In the genomic region with DNA sequence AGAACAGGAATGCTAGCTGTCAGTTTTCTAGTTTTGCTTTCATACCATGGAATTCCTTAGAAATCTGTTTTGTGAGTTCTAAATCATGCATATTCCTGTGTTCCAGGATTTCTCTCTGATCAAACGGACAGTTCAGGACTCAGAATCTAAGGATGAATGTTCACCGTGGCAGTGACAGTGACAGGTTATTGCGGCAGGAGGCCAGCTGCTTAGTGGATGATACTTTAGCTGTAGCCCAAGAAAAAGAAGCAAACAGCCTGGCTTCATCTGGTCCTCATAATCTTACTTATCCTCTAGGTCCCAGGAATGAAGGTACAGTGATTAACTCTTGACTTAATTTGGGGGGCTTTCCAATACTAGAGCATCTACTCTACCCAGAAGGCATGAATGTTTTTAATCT, we compare ENCODE assay signal across 1 cellular context.
TF ChIP-seq lines count a peak whose summit lies in the region.

No MANE protein-coding gene starts in this region.

TF ChIP-seq in GM23338, 12 proteins besides CTCF, POLR2A, EP300 and RAD21:
- TF ChIP-seq, protein P1, sequence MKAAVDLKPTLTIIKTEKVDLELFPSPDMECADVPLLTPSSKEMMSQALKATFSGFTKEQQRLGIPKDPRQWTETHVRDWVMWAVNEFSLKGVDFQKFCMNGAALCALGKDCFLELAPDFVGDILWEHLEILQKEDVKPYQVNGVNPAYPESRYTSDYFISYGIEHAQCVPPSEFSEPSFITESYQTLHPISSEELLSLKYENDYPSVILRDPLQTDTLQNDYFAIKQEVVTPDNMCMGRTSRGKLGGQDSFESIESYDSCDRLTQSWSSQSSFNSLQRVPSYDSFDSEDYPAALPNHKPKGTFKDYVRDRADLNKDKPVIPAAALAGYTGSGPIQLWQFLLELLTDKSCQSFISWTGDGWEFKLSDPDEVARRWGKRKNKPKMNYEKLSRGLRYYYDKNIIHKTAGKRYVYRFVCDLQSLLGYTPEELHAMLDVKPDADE (IDR thresholded peaks at IDR 0.05) = no peak
- TF ChIP-seq NANOG (IDR thresholded peaks at IDR 0.05; ENCODE audit: borderline replicate concordance) (no peak), ZNF114 (CRISPR knock-in tag; IDR thresholded peaks at IDR 0.05) (no peak), EZH2phosphoT487 (IDR thresholded peaks at IDR 0.05; ENCODE audit: unreplicated experiment) (no peak), JUNB (IDR thresholded peaks at IDR 0.05; ENCODE audit: unreplicated experiment) (no peak), EZH2 (IDR thresholded peaks at IDR 0.05; ENCODE audit: low read depth, unreplicated experiment) (no peak), CREB1 (CRISPR knock-in tag; IDR thresholded peaks at IDR 0.05; ENCODE audit: low read depth) (no peak), POLR2AphosphoS5 (IDR thresholded peaks at IDR 0.05; ENCODE audit: low read depth) (no peak)
TF ChIP-seq in GM23338: peak in this region for 0.
